16 cellular contexts compared by ENCODE assay signal in the genomic region with DNA sequence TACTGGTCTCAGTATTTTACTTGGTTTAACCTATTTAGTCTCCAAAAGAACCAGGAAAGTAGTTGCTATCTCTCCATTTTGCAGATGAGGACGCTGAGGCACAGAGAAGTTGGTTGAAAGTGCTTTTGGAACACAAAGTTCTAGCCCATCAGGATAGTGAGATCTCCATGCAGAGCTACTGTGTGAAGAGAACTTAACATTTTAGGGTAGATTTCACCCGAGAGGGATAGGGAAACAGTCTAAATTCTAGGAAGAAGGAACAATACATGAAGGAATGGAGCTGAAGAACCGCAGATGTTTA.
DNase-seq lines count a peak whose midpoint lies in the region; ATAC-seq, FAIRE-seq and TF ChIP-seq lines count a peak whose summit lies in the region.
"Had no signal": no experiment of that assay in that cellular context is flagged by ENCODE, and none has a peak within 500 bp of the region (broad histone marks: within the 10 kb centered on the region; RNA-seq: fewer than 3 reads in every experiment).

No MANE protein-coding gene starts in this region.

- 72% methylated on average over 3 of the region's 3 CpGs for whole genome bisulfite sequencing in hepatocyte (ENCODE audit: low lambda C conversion rate, missing lambda C conversion rate)
- WGBS in psoas muscle, 3 donors: 40 to 63% (median 53%) methylated on average over 3 of the region's 3 CpGs

- H2AFZ ChIP-seq in astrocyte (ENCODE audit: low read depth, low read length): no peak overlapping the region
- no peak overlapping the region for H2AFZ ChIP-seq in hepatocyte

- H3K4me3 ChIP-seq in astrocyte (ENCODE audit: insufficient read depth, low read depth, low read length): no peak overlapping the region
- no peak overlapping the region for H3K4me3 ChIP-seq in hepatocyte
- peak overlapping the region; percentile 11 for H3K4me3 ChIP-seq in psoas muscle
- peak overlapping the region; percentile 17 for H3K4me3 ChIP-seq in upper lobe of right lung

- peaks cover 2% of the 10 kb centered on the region for H3K9me3 Mint-ChIP-seq in astrocyte (ENCODE audit: unreplicated experiment)
- H3K9me3 Mint-ChIP-seq: natural killer cell treated with Interleukin-12 subunit alpha and Interleukin-12 subunit beta and Interleukin-15 and Interleukin-18, amount 100 ng/mL, for 72 hours had no signal

- H3K9me2 ChIP-seq in hepatocyte (replicated peaks; ENCODE audit: insufficient read depth): no peaks in the 10 kb centered on the region

- peaks cover 36% of the 10 kb centered on the region for H3K4me1 Mint-ChIP-seq in astrocyte (ENCODE audit: low read depth, unreplicated experiment)

- H4K20me1 ChIP-seq in astrocyte (ENCODE audit: insufficient read depth, low read length): peaks cover 12% of the 10 kb centered on the region
- no peaks in the 10 kb centered on the region for H4K20me1 ChIP-seq in hepatocyte (ENCODE audit: insufficient read depth, poor library complexity, severe bottlenecking)

- H3K9me3 ChIP-seq in astrocyte (ENCODE audit: insufficient read depth, low read depth, low read length) (no peaks in the 10 kb centered on the region), hepatocyte (ENCODE audit: low read depth) (no peaks in the 10 kb centered on the region), psoas muscle (no peaks in the 10 kb centered on the region), upper lobe of right lung (no peaks in the 10 kb centered on the region)

- DNase-seq in astrocyte (ENCODE audit: low read depth) (no peak), hepatocyte (ENCODE audit: low spot score) (no peak), psoas muscle (no peak), upper lobe of right lung (no peak), NCI-H1930 (lab: John Stamatoyannopoulos, UW) (no peak), HuH-7.5 (ENCODE audit: low spot score) (no peak), NCI-H2171 treated with DMSO at 0.1 percent for 48 hours (lab: John Stamatoyannopoulos, UW) (no peak), SW 1271 (lab: John Stamatoyannopoulos, UW) (no peak)
- DNase-seq: activated CD4-positive, CD25-positive, alpha-beta regulatory T cell treated with anti-CD3 and anti-CD28 coated beads, Interleukin-2, amount 50 U/mL, for 72 hours; activated CD8-positive, alpha-beta memory T cell treated with anti-CD3 and anti-CD28 coated beads, Interleukin-2, amount 50 U/mL, for 48 hours; activated naive CD4-positive, alpha-beta T cell treated with anti-CD3 and anti-CD28 coated beads, Interleukin-2, amount 10 ng/mL, durations not matched to agents 7 days and 5 days; DND-41; kidney; NCI-H187 had no signal

- H3K27me3 Mint-ChIP-seq in astrocyte (ENCODE audit: low read depth, unreplicated experiment): no peaks in the 10 kb centered on the region
- H3K27me3 Mint-ChIP-seq: activated naive CD4-positive, alpha-beta T cell treated with anti-CD3 and anti-CD28 coated beads, Interleukin-2, amount 10 ng/mL, durations not matched to agents 7 days and 5 days; natural killer cell treated with Interleukin-12 subunit alpha and Interleukin-12 subunit beta and Interleukin-15 and Interleukin-18, amount 100 ng/mL, for 72 hours had no signal

- H3K4me1 ChIP-seq in astrocyte (ENCODE audit: insufficient read depth, low read length) (peaks cover 36% of the 10 kb centered on the region), hepatocyte (ENCODE audit: insufficient read depth) (peaks cover 53% of the 10 kb centered on the region), psoas muscle (peaks cover 39% of the 10 kb centered on the region), upper lobe of right lung (peaks cover 60% of the 10 kb centered on the region)

- H3K9ac ChIP-seq in astrocyte (ENCODE audit: low read length): no peak overlapping the region

- peak overlapping the region; percentile 50 for H3K27ac Mint-ChIP-seq in astrocyte (ENCODE audit: unreplicated experiment)
- H3K27ac Mint-ChIP-seq: activated naive CD4-positive, alpha-beta T cell treated with anti-CD3 and anti-CD28 coated beads, Interleukin-2, amount 10 ng/mL, durations not matched to agents 7 days and 5 days; natural killer cell treated with Interleukin-12 subunit alpha and Interleukin-12 subunit beta and Interleukin-15 and Interleukin-18, amount 100 ng/mL, for 72 hours had no signal

- H3K27ac ChIP-seq in astrocyte (ENCODE audit: low read depth, low read length) (no peak overlapping the region), hepatocyte (peak overlapping the region; percentile 79), psoas muscle (peak overlapping the region; percentile 33), upper lobe of right lung (peak overlapping the region; percentile 76)
- H3K27ac ChIP-seq: C4-2B had no signal

- no peak for FAIRE-seq in astrocyte (lab: Jason Lieb, UNC)
- FAIRE-seq: kidney had no signal

- peaks cover 3% of the 10 kb centered on the region for H3K36me3 Mint-ChIP-seq in astrocyte (ENCODE audit: low read depth, unreplicated experiment)
- H3K36me3 Mint-ChIP-seq: natural killer cell treated with Interleukin-12 subunit alpha and Interleukin-12 subunit beta and Interleukin-15 and Interleukin-18, amount 100 ng/mL, for 72 hours had no signal

- H3K4me3 Mint-ChIP-seq in astrocyte (ENCODE audit: unreplicated experiment): no peak overlapping the region
- H3K4me3 Mint-ChIP-seq: activated naive CD4-positive, alpha-beta T cell treated with anti-CD3 and anti-CD28 coated beads, Interleukin-2, amount 10 ng/mL, durations not matched to agents 7 days and 5 days; natural killer cell treated with Interleukin-12 subunit alpha and Interleukin-12 subunit beta and Interleukin-15 and Interleukin-18, amount 100 ng/mL, for 72 hours had no signal

- intact Hi-C loops in psoas muscle (cut with DNase I): loop anchor here in 1 of 2 donors (10.0 kb wide), 1 partner anchor 148 kb away; no protein-coding TSS in a partner anchor
- intact Hi-C loops in upper lobe of right lung (cut with DNase I): no loop called here

- ATAC-seq in psoas muscle (no peak), upper lobe of right lung (no peak)
- ATAC-seq: natural killer cell treated with Interleukin-12 subunit alpha and Interleukin-12 subunit beta and Interleukin-15 and Interleukin-18, amount 100 ng/mL, for 72 hours had no signal

- TF ChIP-seq CTCF in astrocyte (IDR thresholded peaks at IDR 0.05; ENCODE audit: insufficient read depth, low read depth, low read length): no peak
- TF ChIP-seq CTCF in hepatocyte (IDR thresholded peaks at IDR 0.05; ENCODE audit: poor library complexity): no peak
- TF ChIP-seq CTCF in psoas muscle (IDR thresholded peaks at IDR 0.05): no peak
- TF ChIP-seq CTCF in upper lobe of right lung (IDR thresholded peaks at IDR 0.05): no peak

- peaks cover 13% of the 10 kb centered on the region for H3K79me2 ChIP-seq in astrocyte (ENCODE audit: insufficient read depth, low read length)
- H3K79me2 ChIP-seq in hepatocyte: peaks cover 54% of the 10 kb centered on the region

- H3K36me3 ChIP-seq in astrocyte (ENCODE audit: insufficient read depth, low read length) (no peaks in the 10 kb centered on the region), hepatocyte (replicated peaks; ENCODE audit: insufficient read depth, low read depth) (no peaks in the 10 kb centered on the region), psoas muscle (ENCODE audit: insufficient read depth in 1 of 2, low read depth in 1 of 2) (no peaks in the 10 kb centered on the region), upper lobe of right lung (no peaks in the 10 kb centered on the region)

- H3K27me3 ChIP-seq in astrocyte (ENCODE audit: insufficient read depth, low read length) (no peaks in the 10 kb centered on the region), hepatocyte (no peaks in the 10 kb centered on the region), psoas muscle (ENCODE audit: insufficient read depth in 3 of 3, low read length in 2 of 3) (no peaks in the 10 kb centered on the region), upper lobe of right lung (no peaks in the 10 kb centered on the region)

- H3K4me2 ChIP-seq in astrocyte (ENCODE audit: low read length): peak overlapping the region; percentile 31
- H3K4me2 ChIP-seq in hepatocyte: peak overlapping the region; percentile 64

Comparison
In these comparisons a context has a peak if more than half of its experiments do, and no peak if none do; other contexts are left out.
1. H3K4me3 ChIP-seq: peak in psoas muscle (single experiment) and upper lobe of right lung (single experiment); none in astrocyte (single experiment) and hepatocyte (single experiment).